Comparison of ENCODE assay signal across 27 cellular contexts in the genomic region with DNA sequence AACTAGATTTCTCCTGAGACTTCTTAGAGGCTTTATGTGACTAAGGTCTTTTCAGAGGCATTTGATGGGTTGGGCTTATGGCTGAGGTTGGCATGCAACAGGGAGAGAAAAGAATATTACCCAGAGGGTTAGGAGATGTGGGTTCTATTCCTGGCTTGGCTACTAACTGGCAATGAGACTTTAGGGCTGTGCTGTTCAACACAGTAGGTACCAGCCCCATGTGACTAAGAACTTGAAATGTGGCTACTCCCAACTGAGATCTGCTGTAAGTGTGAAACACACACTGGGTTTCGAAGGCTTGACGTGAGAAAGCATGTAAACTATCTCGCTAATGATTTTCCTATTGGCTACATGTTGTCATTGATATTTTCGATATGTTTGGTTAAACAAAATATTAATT.
"Had no signal": no experiment of that assay in that cellular context is flagged by ENCODE, and none has a peak within 500 bp of the region (broad histone marks: within the 10 kb centered on the region; RNA-seq: fewer than 3 reads in every experiment).

No MANE protein-coding gene starts in this region.

- H3K9me3 ChIP-seq: SJCRH30, SK-N-SH had no signal

- H3K27ac ChIP-seq: brain microvascular endothelial cell, cardiac muscle cell, SJCRH30 had no signal

- H3K4me1 ChIP-seq: SJCRH30 had no signal

- H3K4me3 ChIP-seq: cardiac muscle cell, SJCRH30 had no signal

- ATAC-seq: activated naive CD4-positive, alpha-beta T cell treated with anti-CD3 and anti-CD28 coated beads, Interleukin-2, amount 50 U/mL, for 72 hours; activated naive CD8-positive, alpha-beta T cell treated with anti-CD3 and anti-CD28 coated beads, Interleukin-2, amount 50 U/mL, for 24 hours; activated T-cell treated with anti-CD3 and anti-CD28 coated beads, Interleukin-2, amount 50 U/mL, for 4 hours; WTC11 had no signal

- H3K27me3 ChIP-seq: brain microvascular endothelial cell, cardiac muscle cell, SJCRH30 had no signal

- H3K9ac ChIP-seq: SK-N-SH had no signal

- H3K36me3 ChIP-seq: brain microvascular endothelial cell, cardiac muscle cell, SJCRH30 had no signal

- H3K4me2 ChIP-seq: SK-N-SH had no signal

- DNase-seq: activated CD4-positive, alpha-beta memory T cell treated with anti-CD3 and anti-CD28 coated beads for 36 hours; activated CD4-positive, alpha-beta T cell treated with anti-CD3 and anti-CD28 coated beads, Interleukin-2, amount 10 ng/mL, durations not matched to agents 7 days and 5 days; activated CD4-positive, CD25-positive, alpha-beta regulatory T cell treated with anti-CD3 and anti-CD28 coated beads, Interleukin-2, amount 50 U/mL, for 72 hours; activated CD8-positive, alpha-beta memory T cell treated with anti-CD3 and anti-CD28 coated beads for 24 hours; activated effector memory CD4-positive, alpha-beta T cell treated with anti-CD3 and anti-CD28 coated beads, Interleukin-2, amount 50 U/mL, for 16 hours; activated naive CD4-positive, alpha-beta T cell treated with Interleukin-2 at 50 U/mL for 16 hours; activated naive CD8-positive, alpha-beta T cell treated with anti-CD3 and anti-CD28 coated beads, Interleukin-2, amount 50 U/mL, for 24 hours; activated T-cell treated with anti-CD3 and anti-CD28 coated beads, Interleukin-2, amount 50 U/mL, for 4 hours; amygdala; brain microvascular endothelial cell; MV-4-11; NCI-H1092 treated with DMSO at 0.1 percent for 48 hours; NCI-H1417 treated with DMSO at 0.1 percent for 48 hours; NCI-H1694; NCI-H2029; NCI-H2107; NCI-H2171 treated with DMSO at 0.1 percent for 48 hours; NCI-H226; NCI-H526; NCI-H774; Right ventricle myocardium superior; SJCRH30; SK-N-SH; T-helper 1 cell had no signal
